8 cellular contexts compared by ENCODE assay signal in the genomic region with DNA sequence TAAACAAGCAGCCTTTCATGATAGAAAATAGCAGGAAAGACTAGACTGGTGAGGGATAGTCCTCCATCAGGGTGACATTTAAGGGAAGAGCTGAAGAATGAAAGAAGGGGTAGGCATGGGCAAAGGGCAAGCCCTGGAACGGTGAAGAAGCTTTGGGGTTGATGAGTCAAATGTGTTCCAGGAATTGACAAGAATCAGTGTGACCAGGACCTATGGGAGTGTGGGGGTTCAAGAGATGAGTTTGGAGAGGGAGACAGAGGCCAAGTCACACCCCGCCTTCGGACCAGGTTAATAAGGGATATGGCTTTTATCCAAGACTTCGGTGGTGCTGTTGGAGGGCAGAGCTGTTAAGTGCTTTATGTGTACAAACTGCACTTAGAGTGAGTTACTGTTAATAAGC. TPM values are rescaled to one million over a fixed set of nuclear protein-coding genes. Genes with fewer than 3 reads are reported as not detected.
DNase-seq lines count a peak whose midpoint lies in the region; ATAC-seq and TF ChIP-seq lines count a peak whose summit lies in the region.

No MANE protein-coding gene starts in this region.

- no peak for TF ChIP-seq CTCF in OCI-LY1 (IDR thresholded peaks at IDR 0.05; ENCODE audit: low read length)
- no peak for TF ChIP-seq CTCF in endothelial cell (IDR thresholded peaks at IDR 0.05; ENCODE audit: unreplicated experiment)
- TF ChIP-seq CTCF in neutrophil (IDR thresholded peaks at IDR 0.05), result no peak

- peak overlapping the region; percentile 90 for H3K27ac ChIP-seq in CD4-positive, CD25-positive, alpha-beta regulatory T cell (ENCODE audit: insufficient read depth, low read length, poor library complexity, severe bottlenecking)
- H3K27ac ChIP-seq in OCI-LY1 (ENCODE audit: low read depth, low read length, poor library complexity, severe bottlenecking) (no peak overlapping the region), neutrophil (peak overlapping the region; percentile 82)

- no peaks in the 10 kb centered on the region for H3K27me3 Mint-ChIP-seq in CD4-positive, CD25-positive, alpha-beta regulatory T cell
- H3K27me3 Mint-ChIP-seq in endothelial cell (ENCODE audit: unreplicated experiment), result peaks cover 12% of the 10 kb centered on the region

- H4K20me1 ChIP-seq in OCI-LY1 (ENCODE audit: insufficient read depth, low read length), result no peaks in the 10 kb centered on the region

- peak overlapping the region; percentile 88 to 95 (median 92) for H3K4me3 Mint-ChIP-seq in CD4-positive, CD25-positive, alpha-beta regulatory T cell
- peak overlapping the region; percentile 98 for H3K4me3 Mint-ChIP-seq in endothelial cell (ENCODE audit: unreplicated experiment)

- peaks cover 46% of the 10 kb centered on the region for H3K36me3 ChIP-seq in CD4-positive, CD25-positive, alpha-beta regulatory T cell (ENCODE audit: control insufficient read depth, insufficient read depth, low read length)
- H3K36me3 ChIP-seq in OCI-LY1 (ENCODE audit: insufficient read depth, low read length) (peaks cover 67% of the 10 kb centered on the region), neutrophil (peaks cover 44% of the 10 kb centered on the region)

- peak overlapping the region; percentile 81 for H3K4me3 ChIP-seq in CD4-positive, CD25-positive, alpha-beta regulatory T cell (ENCODE audit: low read depth, low read length)
- H3K4me3 ChIP-seq in OCI-LY1 (ENCODE audit: low read depth, low read length, poor library complexity, severe bottlenecking), result peak overlapping the region; percentile 100
- peak overlapping the region; percentile 89 to 91 for H3K4me3 ChIP-seq in neutrophil (ENCODE audit: low read depth in 1 of 2, low read length in 1 of 2)

- ATAC-seq in CD4-positive, CD25-positive, alpha-beta regulatory T cell (ENCODE audit: low read depth in 2 of 2), result no peak
- no peak for ATAC-seq in HG02981 (IDR thresholded peaks at IDR 0.05; ENCODE audit: unreplicated experiment)

- DNase-seq in CD4-positive, CD25-positive, alpha-beta regulatory T cell, result no peak
- no peak for DNase-seq in endothelial cell (ENCODE audit: low spot score)
- DNase-seq in D341Med (ENCODE audit: low spot score), result no peak
- no peak for DNase-seq in stimulated activated naive CD4-positive, alpha-beta T cell (lab: John Stamatoyannopoulos, UW)
- no peak for DNase-seq in HK-2 (ENCODE audit: unreplicated experiment)

- no peak overlapping the region for H2AFZ ChIP-seq in OCI-LY1 (ENCODE audit: low read length)

- H3K79me2 ChIP-seq in OCI-LY1 (ENCODE audit: insufficient read depth, low read length), result peaks cover 26% of the 10 kb centered on the region

- H3K4me1 ChIP-seq in CD4-positive, CD25-positive, alpha-beta regulatory T cell (ENCODE audit: control insufficient read depth, insufficient read depth, low read length, poor library complexity, severe bottlenecking), result peaks cover 28% of the 10 kb centered on the region
- H3K4me1 ChIP-seq in OCI-LY1 (ENCODE audit: insufficient read depth, low read length, severe bottlenecking) (peaks cover 31% of the 10 kb centered on the region), neutrophil (ENCODE audit: control insufficient read depth in 1 of 2, insufficient read depth in 1 of 2, low read depth in 1 of 2, low read length in 1 of 2) (peaks cover 15 to 21% of the 10 kb centered on the region in 2 experiments)

- no peaks in the 10 kb centered on the region for H3K27me3 ChIP-seq in CD4-positive, CD25-positive, alpha-beta regulatory T cell (ENCODE audit: control insufficient read depth, insufficient read depth, low read length)
- no peaks in the 10 kb centered on the region for H3K27me3 ChIP-seq in OCI-LY1 (ENCODE audit: insufficient read depth, low read length)
- peaks cover 13% of the 10 kb centered on the region for H3K27me3 ChIP-seq in neutrophil

- peaks cover 0 to 51% (median 24%) of the 10 kb centered on the region in 4 donors for H3K4me1 Mint-ChIP-seq in CD4-positive, CD25-positive, alpha-beta regulatory T cell
- H3K4me1 Mint-ChIP-seq in endothelial cell (ENCODE audit: unreplicated experiment), result peaks cover 27% of the 10 kb centered on the region

- H3K9me3 ChIP-seq in CD4-positive, CD25-positive, alpha-beta regulatory T cell (ENCODE audit: control insufficient read depth in 2 of 2, low read length in 2 of 2), result no peaks in the 10 kb centered on the region
- no peaks in the 10 kb centered on the region for H3K9me3 ChIP-seq in OCI-LY1 (ENCODE audit: low read length)
- no peaks in the 10 kb centered on the region for H3K9me3 ChIP-seq in neutrophil

- H3K4me2 ChIP-seq in OCI-LY1 (ENCODE audit: low read length), result peak overlapping the region; percentile 100

- no peaks in the 10 kb centered on the region for H3K9me2 ChIP-seq in OCI-LY1 (ENCODE audit: low read depth, low read length)

- peaks cover 32% of the 10 kb centered on the region for H3K36me3 Mint-ChIP-seq in CD4-positive, CD25-positive, alpha-beta regulatory T cell
- H3K36me3 Mint-ChIP-seq in endothelial cell (ENCODE audit: low read depth, unreplicated experiment), result peaks cover 35% of the 10 kb centered on the region

- H3K9me3 Mint-ChIP-seq in CD4-positive, CD25-positive, alpha-beta regulatory T cell, result no peaks in the 10 kb centered on the region
- H3K9me3 Mint-ChIP-seq in endothelial cell (ENCODE audit: unreplicated experiment), result no peaks in the 10 kb centered on the region

- H3K9ac ChIP-seq in OCI-LY1 (ENCODE audit: low read length), result peak overlapping the region; percentile 100

- H3K27ac Mint-ChIP-seq in CD4-positive, CD25-positive, alpha-beta regulatory T cell, result peak overlapping the region in 2 of 3 donors; percentile 86 to 95
- peak overlapping the region; percentile 92 for H3K27ac Mint-ChIP-seq in endothelial cell (ENCODE audit: unreplicated experiment)

- H3F3A ChIP-seq in OCI-LY1 (ENCODE audit: insufficient read depth, low read length), result no peaks in the 10 kb centered on the region

RNA-seq across cellular contexts. Expression of a gene that starts 0.9 kb away (rescaled TPM):
- total RNA-seq in CD4-positive, CD25-positive, alpha-beta regulatory T cell, result 86.2 TPM
- 10 to 100 TPM; 36.5 to 46.5 (median 39.2) TPM for polyA plus RNA-seq in CD4-positive, CD25-positive, alpha-beta regulatory T cell
- 61.3 TPM for total RNA-seq in endothelial cell (ENCODE audit: unreplicated experiment)

RNA-seq across cellular contexts. Expression of a gene that starts 0.9 kb away (rescaled TPM):
- total RNA-seq in CD4-positive, CD25-positive, alpha-beta regulatory T cell, result 63.2 TPM
- polyA plus RNA-seq in CD4-positive, CD25-positive, alpha-beta regulatory T cell, result 1 to 10 TPM; 7.8 to 9.9 (median 9.2) TPM
- total RNA-seq in endothelial cell (ENCODE audit: unreplicated experiment), result 45.0 TPM

RNA-seq across cellular contexts. Expression of a gene that starts 11.4 kb away (rescaled TPM):
- total RNA-seq in CD4-positive, CD25-positive, alpha-beta regulatory T cell, result 13.3 TPM
- 1 to 10 TPM in 2 of 4 donors, under 1 TPM in 2; 0.40 to 1.2 (median 0.96) TPM for polyA plus RNA-seq in CD4-positive, CD25-positive, alpha-beta regulatory T cell
- total RNA-seq in endothelial cell (ENCODE audit: unreplicated experiment), result 13.5 TPM

RNA-seq across cellular contexts. Expression of a gene that starts 28.3 kb away (rescaled TPM):
- 30.3 TPM for total RNA-seq in CD4-positive, CD25-positive, alpha-beta regulatory T cell
- 1 to 10 TPM; 1.9 to 4.4 (median 2.3) TPM for polyA plus RNA-seq in CD4-positive, CD25-positive, alpha-beta regulatory T cell
- total RNA-seq in endothelial cell (ENCODE audit: unreplicated experiment), result 23.6 TPM

RNA-seq across cellular contexts. Expression of a gene that starts 37.9 kb away (rescaled TPM):
- total RNA-seq in CD4-positive, CD25-positive, alpha-beta regulatory T cell, result 0.35 TPM
- polyA plus RNA-seq in CD4-positive, CD25-positive, alpha-beta regulatory T cell, result under 1 TPM; 0.23 to 0.82 (median 0.33) TPM
- 0.41 TPM for total RNA-seq in endothelial cell (ENCODE audit: unreplicated experiment)
